Comparison of ENCODE assay signal across 10 cellular contexts in the genomic region with DNA sequence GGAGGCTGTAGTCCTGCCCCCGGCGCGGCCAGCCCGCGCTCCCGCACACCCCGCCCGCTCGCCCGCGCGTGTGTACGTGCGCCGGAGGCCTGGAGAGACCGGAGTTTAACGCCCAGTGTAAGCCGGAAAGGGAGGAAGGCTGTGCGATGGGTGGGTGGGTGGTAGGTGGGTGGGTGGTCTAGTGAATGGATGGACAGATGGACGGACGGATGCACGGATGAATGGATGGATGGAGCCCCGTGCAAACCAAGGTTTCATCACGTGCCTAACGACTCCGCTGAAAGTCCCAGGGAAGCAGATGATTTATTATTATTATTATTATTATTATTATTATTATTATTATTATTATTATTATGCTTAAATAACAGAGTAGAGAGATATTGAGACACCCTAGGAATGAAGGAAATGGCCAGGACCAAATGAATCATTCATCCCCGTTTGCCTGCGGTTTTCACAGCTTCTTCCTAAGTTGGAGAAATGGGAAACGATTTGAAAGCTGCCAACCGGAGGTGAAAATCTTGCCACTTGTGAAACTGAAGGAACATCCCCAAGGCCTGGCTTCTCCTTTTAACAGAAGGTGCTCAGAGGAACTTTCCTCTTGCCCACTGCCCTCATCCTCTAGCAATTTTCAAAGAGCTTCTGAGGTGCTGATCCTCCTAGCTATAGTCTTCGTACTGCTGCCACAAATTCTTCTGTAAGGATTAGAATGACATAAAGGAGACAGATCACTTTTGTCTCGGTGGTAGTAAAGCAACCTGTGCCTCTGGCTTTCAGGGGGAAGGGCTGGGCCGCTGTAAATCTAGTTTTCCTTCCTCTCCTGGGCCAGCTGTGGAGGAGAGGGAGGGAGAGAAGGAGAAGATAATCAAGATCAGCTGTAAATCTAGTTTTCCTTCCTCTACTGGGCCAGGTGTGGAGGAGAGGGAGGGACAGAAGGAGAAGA. TPM values are rescaled to one million over a fixed set of nuclear protein-coding genes. Genes with fewer than 3 reads are reported as not detected.
DNase-seq lines count a peak whose midpoint lies in the region; ATAC-seq, FAIRE-seq and TF ChIP-seq lines count a peak whose summit lies in the region.
"Had no signal": no experiment of that assay in that cellular context is flagged by ENCODE, and none has a peak within 500 bp of the region (broad histone marks: within the 10 kb centered on the region; RNA-seq: fewer than 3 reads in every experiment).

No MANE protein-coding gene starts in this region.

- H3K4me1 ChIP-seq in cardiac muscle cell (ENCODE audit: low read depth) (no peaks in the 10 kb centered on the region), astrocyte (ENCODE audit: insufficient read depth, low read length) (peaks cover 4% of the 10 kb centered on the region), upper lobe of right lung (no peaks in the 10 kb centered on the region), PC-3 (ENCODE audit: insufficient read depth, low read length) (no peaks in the 10 kb centered on the region)

- ATAC-seq in left cardiac atrium (no peak), upper lobe of right lung (no peak), GM21381 (IDR thresholded peaks at IDR 0.05; ENCODE audit: unreplicated experiment) (no peak), PC-3 (no peak)

- no peaks in the 10 kb centered on the region for H3K9me3 ChIP-seq in cardiac muscle cell (ENCODE audit: low read depth)
- no peaks in the 10 kb centered on the region for H3K9me3 ChIP-seq in astrocyte (ENCODE audit: insufficient read depth, low read depth, low read length)
- no peaks in the 10 kb centered on the region for H3K9me3 ChIP-seq in upper lobe of right lung
- no peaks in the 10 kb centered on the region for H3K9me3 ChIP-seq in PC-3 (ENCODE audit: low read length)

- 0 out of 2 replicates have a peak, but pooled peaks cover 5% of the 10 kb centered on the region for H3K9me2 ChIP-seq in PC-3 (replicated peaks; ENCODE audit: low read length)

- TF ChIP-seq CTCF in cardiac muscle cell (IDR thresholded peaks at IDR 0.05; ENCODE audit: low read depth, low read length) (no peak), astrocyte (IDR thresholded peaks at IDR 0.05; ENCODE audit: insufficient read depth, low read depth, low read length) (no peak), upper lobe of right lung (IDR thresholded peaks at IDR 0.05) (no peak), PC-3 (conservative IDR thresholded peaks at IDR 0.05; ENCODE audit: low read depth, low read length) (no peak)

- H3K4me3 ChIP-seq in cardiac muscle cell, result peak overlapping the region; percentile 63
- peak overlapping the region; percentile 59 for H3K4me3 ChIP-seq in astrocyte (ENCODE audit: insufficient read depth, low read depth, low read length)
- peak overlapping the region; percentile 42 for H3K4me3 ChIP-seq in upper lobe of right lung
- no peak overlapping the region for H3K4me3 ChIP-seq in PC-3 (ENCODE audit: low read length)

- CTCF ChIA-PET in PC-3 (lab: Charles Lee), result no interaction called here

- H3K4me2 ChIP-seq in astrocyte (ENCODE audit: low read length), result peak overlapping the region; percentile 93
- H3K4me2 ChIP-seq in PC-3 (ENCODE audit: low read length), result no peak overlapping the region

- intact Hi-C loops in left cardiac atrium (cut with DNase I) (no loop called here), upper lobe of right lung (cut with DNase I) (no loop called here), PC-3 (cut with micrococcal nuclease) (no loop called here)

- DNase-seq in cardiac muscle cell (ENCODE audit: low read depth in 1 of 2, low spot score in 1 of 2), result peak; percentile 2 to 20
- DNase-seq in left cardiac atrium, result no peak
- no peak for DNase-seq in astrocyte (ENCODE audit: low read depth)
- peak; percentile 79 for DNase-seq in left kidney (ENCODE audit: low read depth, low spot score)
- no peak for DNase-seq in upper lobe of right lung
- no peak for DNase-seq in NCI-H1105 (lab: John Stamatoyannopoulos, UW)
- DNase-seq in PC-3, result no peak
- DNase-seq: activated CD4-positive, alpha-beta T cell treated with anti-CD3 and anti-CD28 coated beads for 4 hours; DND-41 had no signal

- H3K9me3 Mint-ChIP-seq in astrocyte (ENCODE audit: unreplicated experiment), result no peaks in the 10 kb centered on the region

- H3K27me3 ChIP-seq in cardiac muscle cell (peaks cover 65% of the 10 kb centered on the region), astrocyte (ENCODE audit: insufficient read depth, low read length) (peaks cover 11% of the 10 kb centered on the region), upper lobe of right lung (peaks cover 13% of the 10 kb centered on the region), PC-3 (ENCODE audit: low read length) (peaks cover 55% of the 10 kb centered on the region)

- H3F3A ChIP-seq in PC-3 (ENCODE audit: low read length, unreplicated experiment), result no peaks in the 10 kb centered on the region

- peak overlapping the region; percentile 84 for H2AFZ ChIP-seq in astrocyte (ENCODE audit: low read depth, low read length)
- H2AFZ ChIP-seq in PC-3 (ENCODE audit: low read length), result no peak overlapping the region

- FAIRE-seq in astrocyte (lab: Jason Lieb, UNC), result no peak

- H3K36me3 ChIP-seq in cardiac muscle cell, result no peaks in the 10 kb centered on the region
- H3K36me3 ChIP-seq in astrocyte (ENCODE audit: insufficient read depth, low read length), result no peaks in the 10 kb centered on the region
- no peaks in the 10 kb centered on the region for H3K36me3 ChIP-seq in upper lobe of right lung
- no peaks in the 10 kb centered on the region for H3K36me3 ChIP-seq in PC-3 (ENCODE audit: low read depth, low read length)

- H3K36me3 Mint-ChIP-seq in astrocyte (ENCODE audit: low read depth, unreplicated experiment), result no peaks in the 10 kb centered on the region

- H3K4me1 Mint-ChIP-seq in astrocyte (ENCODE audit: low read depth, unreplicated experiment), result peaks cover 1% of the 10 kb centered on the region

- POLR2A ChIA-PET in PC-3 (lab: Charles Lee; ENCODE audit: unreplicated experiment), result interaction anchor here (0.8 kb wide), 1 partner anchor 9 kb away, joined by 9 read pairs; no protein-coding TSS in a partner anchor

- no peak overlapping the region for H3K27ac Mint-ChIP-seq in astrocyte (ENCODE audit: unreplicated experiment)

- H3K27me3 Mint-ChIP-seq in astrocyte (ENCODE audit: low read depth, unreplicated experiment), result peaks cover 40% of the 10 kb centered on the region

- no TSS peak for BruUV-seq in PC-3 (replicated peaks; lab: Mats Ljungman, UMichigan)

- H3K27ac ChIP-seq in cardiac muscle cell (no peak overlapping the region), astrocyte (ENCODE audit: low read depth, low read length) (no peak overlapping the region), upper lobe of right lung (no peak overlapping the region), PC-3 (ENCODE audit: low read length) (no peak overlapping the region)

- H3K79me2 ChIP-seq in astrocyte (ENCODE audit: insufficient read depth, low read length), result no peaks in the 10 kb centered on the region
- no peaks in the 10 kb centered on the region for H3K79me2 ChIP-seq in PC-3 (ENCODE audit: low read length)

- H3K9ac ChIP-seq in astrocyte (ENCODE audit: low read length) (peak overlapping the region; percentile 41), PC-3 (ENCODE audit: low read length) (no peak overlapping the region)

- H3K4me3 Mint-ChIP-seq in astrocyte (ENCODE audit: unreplicated experiment), result peak overlapping the region; percentile 86

- H4K20me1 ChIP-seq in astrocyte (ENCODE audit: insufficient read depth, low read length) (no peaks in the 10 kb centered on the region), PC-3 (ENCODE audit: low read length) (no peaks in the 10 kb centered on the region)

RNA-seq across cellular contexts. Expression of a gene that starts 0.6 kb away (rescaled TPM):
- not detected in 2 replicates for total RNA-seq in cardiac muscle cell
- polyA plus RNA-seq in cardiac muscle cell, result not detected in 2 replicates
- not detected for total RNA-seq in left cardiac atrium
- 0.17 and 0.18 TPM in 2 replicates for total RNA-seq in astrocyte
- total RNA-seq in upper lobe of right lung, result not detected
- 0.15 and 0.29 TPM in 2 replicates for total RNA-seq in PC-3 (2014; rRNA removed)

Comparison
In these comparisons a context has a peak if more than half of its experiments do, and no peak if none do; other contexts are left out.
1. DNase-seq: peak in cardiac muscle cell (2 of 2) and left kidney (single experiment); none in left cardiac atrium (single experiment), astrocyte (single experiment), upper lobe of right lung (single experiment), NCI-H1105 (single experiment) and PC-3 (single experiment).